In the genomic region with DNA sequence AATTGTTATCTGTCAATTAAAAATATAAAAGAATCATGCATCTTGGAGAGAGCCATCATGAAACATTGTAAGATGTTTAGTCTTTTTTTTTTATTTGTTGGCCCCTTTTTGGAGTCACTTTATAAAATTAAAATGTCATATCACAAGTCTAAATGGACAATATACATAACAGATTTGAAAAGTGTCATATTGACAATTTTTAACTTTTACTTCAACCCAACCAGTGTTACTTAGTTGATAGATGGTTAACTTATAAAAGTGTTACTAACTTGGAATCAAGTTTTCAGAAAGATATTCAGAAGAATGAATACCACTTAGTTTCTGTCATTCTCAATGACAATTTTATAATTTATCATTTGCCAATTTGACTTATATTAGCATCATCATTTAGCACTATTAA, we compare ENCODE assay signal across 9 cellular contexts.
"Had no signal": no experiment of that assay in that cellular context is flagged by ENCODE, and none has a peak within 500 bp of the region (broad histone marks: within the 10 kb centered on the region; RNA-seq: fewer than 3 reads in every experiment).

No MANE protein-coding gene starts in this region.

- FAIRE-seq: H1, H54, HTR-8/SVneo had no signal

- H2AFZ ChIP-seq: GM23338 had no signal

- H3K9ac ChIP-seq: KMS-11 had no signal

- H3K27ac ChIP-seq: KMS-11 had no signal

- DNase-seq: H9, HCEC 1CT, Karpas-422, KBM-7 had no signal

- ATAC-seq: GM23338 had no signal

- H3K4me3 ChIP-seq: GM23338 had no signal

- H3K4me2 ChIP-seq: GM23338, KMS-11 had no signal
